8 cellular contexts compared by ENCODE assay signal in genomic region chr16:88052661-88053060, GRCh38.
"Had no signal": no experiment of that assay in that cellular context is flagged by ENCODE, and none has a peak within 500 bp of the region (broad histone marks: within the 10 kb centered on the region; RNA-seq: fewer than 3 reads in every experiment).

No MANE protein-coding gene starts in this region.

- H3K9ac ChIP-seq: KMS-11 had no signal

- H3K4me2 ChIP-seq: GM23338, KMS-11 had no signal

- H3K9me3 ChIP-seq: HAP-1 had no signal

- H3K27ac ChIP-seq: HL-60, KMS-11 had no signal

- ATAC-seq: GM23338, HCT116 had no signal

- H3K4me3 ChIP-seq: GM23338, HAP-1 had no signal

- H2AFZ ChIP-seq: GM23338 had no signal

- DNase-seq: H7, IMR-90, KBM-7 had no signal

- H3K4me1 ChIP-seq: HAP-1 had no signal

- H3K4me3 Mint-ChIP-seq: GM23338 had no signal

- H3K36me3 ChIP-seq: HAP-1 had no signal

- H3K27ac Mint-ChIP-seq: GM23338 had no signal

- H3K9me3 Mint-ChIP-seq: GM23338 had no signal
